Comparison of ENCODE assay signal across 8 cellular contexts in genomic region chr3:134486577-134487041, GRCh38. TPM values are rescaled to one million over a fixed set of nuclear protein-coding genes. Genes with fewer than 3 reads are reported as not detected.
DNase-seq lines count a peak whose midpoint lies in the region; ATAC-seq, FAIRE-seq and TF ChIP-seq lines count a peak whose summit lies in the region.

No MANE protein-coding gene starts in this region.

- peak overlapping the region; percentile 49 to 98 (median 95) for H3K27ac ChIP-seq in dorsolateral prefrontal cortex

- H3K4me3 Mint-ChIP-seq in mesothelial cell of epicardium, result peak overlapping the region; percentile 86

- ATAC-seq in HG02870 (IDR thresholded peaks at IDR 0.05; ENCODE audit: unreplicated experiment), result peak; percentile 3

- no peaks in the 10 kb centered on the region for H3K27me3 ChIP-seq in dorsolateral prefrontal cortex

- DNase-seq in SIG-M5 treated with dmso at 0.1 percent for 504 hours (lab: John Stamatoyannopoulos, UW; ENCODE audit: unreplicated experiment), result peak; percentile 41
- no peak for DNase-seq in SIG-M5 (lab: John Stamatoyannopoulos, UW)
- DNase-seq in RPMI8226, result peak; percentile 39
- DNase-seq in dorsolateral prefrontal cortex, result no peak
- DNase-seq in mesothelial cell of epicardium (ENCODE audit: low spot score in 2 of 2, unreplicated experiment in 2 of 2), result no peak
- DNase-seq in OCI-M2 (lab: John Stamatoyannopoulos, UW; ENCODE audit: unreplicated experiment), result no peak
- DNase-seq in H54 (ENCODE audit: insufficient read length, low spot score), result no peak

- TF ChIP-seq POLR2A in H54 (IDR thresholded peaks at IDR 0.05; ENCODE audit: low read depth, low read length), result no peak

- peaks cover 31% of the 10 kb centered on the region for H3K4me1 Mint-ChIP-seq in mesothelial cell of epicardium

- peak overlapping the region; percentile 68 to 100 (median 93) for H3K4me3 ChIP-seq in dorsolateral prefrontal cortex

- peaks cover 3% of the 10 kb centered on the region for H3K9me3 Mint-ChIP-seq in mesothelial cell of epicardium

- H3K27me3 Mint-ChIP-seq in mesothelial cell of epicardium (ENCODE audit: low read depth), result no peaks in the 10 kb centered on the region

- H3K36me3 Mint-ChIP-seq in mesothelial cell of epicardium, result peaks cover 4% of the 10 kb centered on the region

- peak in 1 of 56 donors; percentile 3 for TF ChIP-seq CTCF in dorsolateral prefrontal cortex (IDR thresholded peaks at IDR 0.05 in 54 of 56, conservative IDR thresholded peaks at IDR 0.05 in 2 of 56; ENCODE audit: low read depth in 1 of 56, partially characterized antibody in 56 of 56)
- TF ChIP-seq CTCF in mesothelial cell of epicardium (IDR thresholded peaks at IDR 0.05; ENCODE audit: unreplicated experiment), result no peak

- no peak for FAIRE-seq in H54 (lab: Jason Lieb, UNC)

- intact Hi-C loops in dorsolateral prefrontal cortex (cut with DNase I), result loop anchor here in 1 of 2 donors (5.0 to 10.0 kb wide), 2 partner anchors 114 to 662 kb away; partner anchors contain the start of gene AMOTL2

- peak overlapping the region; percentile 93 for H3K27ac Mint-ChIP-seq in mesothelial cell of epicardium

RNA-seq across cellular contexts. Expression of gene CEP63, which starts 0.8 kb away (rescaled TPM):
- total RNA-seq in dorsolateral prefrontal cortex (10 to 100 TPM; 27.2 to 57.8 (median 39.4) TPM), mesothelial cell of epicardium (20.8 to 23.5 TPM (median 22.5 TPM) in 3 replicates)

RNA-seq across cellular contexts. Expression of gene ANAPC13, which starts 0.8 kb away (rescaled TPM):
- total RNA-seq in dorsolateral prefrontal cortex, result 10 to 100 TPM; 18.9 to 65.9 (median 47.8) TPM
- 63.0 to 64.7 TPM (median 63.1 TPM) in 3 replicates for total RNA-seq in mesothelial cell of epicardium

Comparison
In these comparisons a context has a peak if more than half of its experiments do, and no peak if none do; other contexts are left out.
1. DNase-seq: peak in SIG-M5 treated with dmso at 0.1 percent for 504 hours (single experiment) and RPMI8226 (single experiment); none in SIG-M5 (single experiment), dorsolateral prefrontal cortex (0 of 10), mesothelial cell of epicardium (0 of 2), OCI-M2 (single experiment) and H54 (single experiment).